Comparison of ENCODE assay signal across 1 cellular context in the genomic region with DNA sequence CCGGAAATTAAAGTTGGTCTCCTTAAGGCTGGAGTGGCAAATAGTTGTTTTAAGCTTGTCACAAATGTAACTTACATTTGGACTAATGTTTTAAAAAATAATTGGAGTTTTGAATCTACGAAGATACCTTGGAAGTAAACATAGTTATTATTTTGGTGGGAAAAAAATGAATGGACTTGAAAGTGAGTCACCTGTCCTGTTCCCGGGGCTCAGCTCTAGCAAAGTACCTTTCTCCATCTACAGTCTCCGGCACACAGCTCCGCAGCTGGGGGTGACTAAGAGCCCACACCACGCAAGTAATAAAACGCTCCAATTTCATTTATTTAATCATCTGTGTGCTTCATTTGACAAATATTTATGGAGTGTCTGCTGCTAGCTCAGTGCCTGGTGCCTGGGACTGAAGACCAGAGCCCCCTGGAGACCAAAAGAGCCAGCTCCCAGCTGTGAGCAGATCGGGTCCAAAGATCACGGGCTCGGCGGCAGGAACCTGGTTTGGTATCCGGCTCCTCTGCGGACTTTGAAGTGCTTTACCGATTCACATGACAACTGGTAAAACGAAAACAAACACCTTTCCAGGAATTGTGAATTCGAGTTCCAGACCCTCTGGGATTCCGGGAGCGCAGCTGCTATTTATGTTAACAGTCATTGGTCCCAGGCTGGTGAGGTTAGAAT.
TF ChIP-seq lines count a peak whose summit lies in the region.

No MANE protein-coding gene starts in this region.

TF ChIP-seq in HepG2, 621 proteins besides CTCF, POLR2A, EP300 and RAD21 (continued from another document and continues in another):
- TF ChIP-seq TOE1 (CRISPR knock-in tag; IDR thresholded peaks at IDR 0.05) (peak; percentile 70; the same call in 1 of the 2 replicates), TAF1 (CRISPR knock-in tag; IDR thresholded peaks at IDR 0.05) (no peak), SAP130 (CRISPR knock-in tag; IDR thresholded peaks at IDR 0.05; ENCODE audit: low read depth) (peak; percentile 94), ZMYM4 (CRISPR knock-in tag; IDR thresholded peaks at IDR 0.05) (peak; percentile 59), NCOR1 (IDR thresholded peaks at IDR 0.05; ENCODE audit: borderline replicate concordance, low read length) (peak; percentile 99), MEIS2 (CRISPR knock-in tag; IDR thresholded peaks at IDR 0.05) (peak; percentile 67; the same call in 1 of the 2 replicates), ZNF430 (CRISPR knock-in tag; IDR thresholded peaks at IDR 0.05) (0 out of 2 replicates have a peak, but pooled peaks have one; percentile 23), MAFK (conservative IDR thresholded peaks at IDR 0.05 in 1 of 2, IDR thresholded peaks at IDR 0.05 in 1 of 2; ENCODE audit: low read length in 2 of 2) (no peak), ZNF839 (CRISPR knock-in tag; IDR thresholded peaks at IDR 0.05; ENCODE audit: borderline replicate concordance) (no peak), FIP1L1 (IDR thresholded peaks at IDR 0.05; ENCODE audit: borderline replicate concordance, insufficient read depth, low read depth, low read length) (no peak), STAG1 (CRISPR knock-in tag; IDR thresholded peaks at IDR 0.05) (peak; percentile 67), ZSCAN29 (CRISPR knock-in tag; conservative IDR thresholded peaks at IDR 0.05) (peak; percentile 91), ZNF652 (CRISPR knock-in tag; IDR thresholded peaks at IDR 0.05; ENCODE audit: borderline replicate concordance, low read depth) (peak; percentile 60; the same call in 1 of the 2 replicates), GATAD1 (CRISPR knock-in tag; IDR thresholded peaks at IDR 0.05) (peak; percentile 35; the same call in 1 of the 2 replicates), KDM1A (CRISPR knock-in tag; IDR thresholded peaks at IDR 0.05) (0 out of 2 replicates have a peak, but pooled peaks have one; percentile 24), ZNF777 (CRISPR knock-in tag; IDR thresholded peaks at IDR 0.05) (peak; percentile 65), CAMTA2 (CRISPR knock-in tag; IDR thresholded peaks at IDR 0.05; ENCODE audit: borderline replicate concordance) (no peak), ZNF292 (CRISPR knock-in tag; IDR thresholded peaks at IDR 0.05; ENCODE audit: borderline replicate concordance, low read depth) (no peak), SIN3B (IDR thresholded peaks at IDR 0.05; ENCODE audit: low read length) (0 out of 2 replicates have a peak, but pooled peaks have one; percentile 22), NR2C2 (CRISPR knock-in tag; IDR thresholded peaks at IDR 0.05; ENCODE audit: borderline replicate concordance) (peak; percentile 36; the same call in 1 of the 2 replicates), PCBP1 (IDR thresholded peaks at IDR 0.05; ENCODE audit: borderline replicate concordance, low read depth, low read length) (no peak), KDM5A (IDR thresholded peaks at IDR 0.05; ENCODE audit: borderline replicate concordance, low read length) (0 out of 2 replicates have a peak, but pooled peaks have one; percentile 17), ZNF614 (CRISPR knock-in tag; IDR thresholded peaks at IDR 0.05; ENCODE audit: borderline replicate concordance) (peak; percentile 81; the same call in 1 of the 2 replicates), ZNF607 (CRISPR knock-in tag; IDR thresholded peaks at IDR 0.05; ENCODE audit: borderline replicate concordance) (no peak), PHF20 (CRISPR knock-in tag; IDR thresholded peaks at IDR 0.05) (peak; percentile 56), SCMH1 (CRISPR knock-in tag; IDR thresholded peaks at IDR 0.05; ENCODE audit: borderline replicate concordance) (no peak), ATF1 (CRISPR knock-in tag; IDR thresholded peaks at IDR 0.05) (peak; percentile 49; the same call in 1 of the 2 replicates), SMAD9 (CRISPR knock-in tag; IDR thresholded peaks at IDR 0.05) (no peak), POLR2AphosphoS2 (IDR thresholded peaks at IDR 0.05; ENCODE audit: low read depth, low read length) (no peak), ZKSCAN8 (CRISPR knock-in tag; IDR thresholded peaks at IDR 0.05; ENCODE audit: borderline replicate concordance) (peak; percentile 68; the same call in 1 of the 2 replicates), ERF (CRISPR knock-in tag; IDR thresholded peaks at IDR 0.05) (peak; percentile 79), HDAC2 (CRISPR knock-in tag; IDR thresholded peaks at IDR 0.05) (peak; percentile 81), FOXM1 (CRISPR knock-in tag; IDR thresholded peaks at IDR 0.05) (no peak)
- TF ChIP-seq, protein P1, sequence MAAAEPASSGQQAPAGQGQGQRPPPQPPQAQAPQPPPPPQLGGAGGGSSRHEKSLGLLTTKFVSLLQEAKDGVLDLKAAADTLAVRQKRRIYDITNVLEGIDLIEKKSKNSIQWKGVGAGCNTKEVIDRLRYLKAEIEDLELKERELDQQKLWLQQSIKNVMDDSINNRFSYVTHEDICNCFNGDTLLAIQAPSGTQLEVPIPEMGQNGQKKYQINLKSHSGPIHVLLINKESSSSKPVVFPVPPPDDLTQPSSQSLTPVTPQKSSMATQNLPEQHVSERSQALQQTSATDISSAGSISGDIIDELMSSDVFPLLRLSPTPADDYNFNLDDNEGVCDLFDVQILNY (CRISPR knock-in tag; conservative IDR thresholded peaks at IDR 0.05), result no peak
- TF ChIP-seq, protein P2, sequence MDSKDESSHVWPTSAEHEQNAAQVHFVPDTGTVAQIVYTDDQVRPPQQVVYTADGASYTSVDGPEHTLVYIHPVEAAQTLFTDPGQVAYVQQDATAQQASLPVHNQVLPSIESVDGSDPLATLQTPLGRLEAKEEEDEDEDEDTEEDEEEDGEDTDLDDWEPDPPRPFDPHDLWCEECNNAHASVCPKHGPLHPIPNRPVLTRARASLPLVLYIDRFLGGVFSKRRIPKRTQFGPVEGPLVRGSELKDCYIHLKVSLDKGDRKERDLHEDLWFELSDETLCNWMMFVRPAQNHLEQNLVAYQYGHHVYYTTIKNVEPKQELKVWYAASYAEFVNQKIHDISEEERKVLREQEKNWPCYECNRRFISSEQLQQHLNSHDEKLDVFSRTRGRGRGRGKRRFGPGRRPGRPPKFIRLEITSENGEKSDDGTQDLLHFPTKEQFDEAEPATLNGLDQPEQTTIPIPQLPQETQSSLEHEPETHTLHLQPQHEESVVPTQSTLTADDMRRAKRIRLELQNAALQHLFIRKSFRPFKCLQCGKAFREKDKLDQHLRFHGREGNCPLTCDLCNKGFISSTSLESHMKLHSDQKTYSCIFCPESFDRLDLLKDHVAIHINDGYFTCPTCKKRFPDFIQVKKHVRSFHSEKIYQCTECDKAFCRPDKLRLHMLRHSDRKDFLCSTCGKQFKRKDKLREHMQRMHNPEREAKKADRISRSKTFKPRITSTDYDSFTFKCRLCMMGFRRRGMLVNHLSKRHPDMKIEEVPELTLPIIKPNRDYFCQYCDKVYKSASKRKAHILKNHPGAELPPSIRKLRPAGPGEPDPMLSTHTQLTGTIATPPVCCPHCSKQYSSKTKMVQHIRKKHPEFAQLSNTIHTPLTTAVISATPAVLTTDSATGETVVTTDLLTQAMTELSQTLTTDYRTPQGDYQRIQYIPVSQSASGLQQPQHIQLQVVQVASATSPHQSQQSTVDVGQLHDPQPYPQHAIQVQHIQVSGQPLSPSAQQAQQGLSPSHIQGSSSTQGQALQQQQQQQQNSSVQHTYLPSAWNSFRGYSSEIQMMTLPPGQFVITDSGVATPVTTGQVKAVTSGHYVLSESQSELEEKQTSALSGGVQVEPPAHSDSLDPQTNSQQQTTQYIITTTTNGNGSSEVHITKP (CRISPR knock-in tag; IDR thresholded peaks at IDR 0.05; ENCODE audit: low read depth), result 0 out of 2 replicates have a peak, but pooled peaks have one; percentile 33
- TF ChIP-seq, protein P3, sequence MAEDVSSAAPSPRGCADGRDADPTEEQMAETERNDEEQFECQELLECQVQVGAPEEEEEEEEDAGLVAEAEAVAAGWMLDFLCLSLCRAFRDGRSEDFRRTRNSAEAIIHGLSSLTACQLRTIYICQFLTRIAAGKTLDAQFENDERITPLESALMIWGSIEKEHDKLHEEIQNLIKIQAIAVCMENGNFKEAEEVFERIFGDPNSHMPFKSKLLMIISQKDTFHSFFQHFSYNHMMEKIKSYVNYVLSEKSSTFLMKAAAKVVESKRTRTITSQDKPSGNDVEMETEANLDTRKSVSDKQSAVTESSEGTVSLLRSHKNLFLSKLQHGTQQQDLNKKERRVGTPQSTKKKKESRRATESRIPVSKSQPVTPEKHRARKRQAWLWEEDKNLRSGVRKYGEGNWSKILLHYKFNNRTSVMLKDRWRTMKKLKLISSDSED (CRISPR knock-in tag; IDR thresholded peaks at IDR 0.05), result no peak
- TF ChIP-seq, protein P4, sequence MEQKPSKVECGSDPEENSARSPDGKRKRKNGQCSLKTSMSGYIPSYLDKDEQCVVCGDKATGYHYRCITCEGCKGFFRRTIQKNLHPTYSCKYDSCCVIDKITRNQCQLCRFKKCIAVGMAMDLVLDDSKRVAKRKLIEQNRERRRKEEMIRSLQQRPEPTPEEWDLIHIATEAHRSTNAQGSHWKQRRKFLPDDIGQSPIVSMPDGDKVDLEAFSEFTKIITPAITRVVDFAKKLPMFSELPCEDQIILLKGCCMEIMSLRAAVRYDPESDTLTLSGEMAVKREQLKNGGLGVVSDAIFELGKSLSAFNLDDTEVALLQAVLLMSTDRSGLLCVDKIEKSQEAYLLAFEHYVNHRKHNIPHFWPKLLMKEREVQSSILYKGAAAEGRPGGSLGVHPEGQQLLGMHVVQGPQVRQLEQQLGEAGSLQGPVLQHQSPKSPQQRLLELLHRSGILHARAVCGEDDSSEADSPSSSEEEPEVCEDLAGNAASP (CRISPR knock-in tag; IDR thresholded peaks at IDR 0.05; ENCODE audit: borderline replicate concordance), result peak; percentile 61; the same call in 1 of the 2 replicates
- TF ChIP-seq, protein P5, sequence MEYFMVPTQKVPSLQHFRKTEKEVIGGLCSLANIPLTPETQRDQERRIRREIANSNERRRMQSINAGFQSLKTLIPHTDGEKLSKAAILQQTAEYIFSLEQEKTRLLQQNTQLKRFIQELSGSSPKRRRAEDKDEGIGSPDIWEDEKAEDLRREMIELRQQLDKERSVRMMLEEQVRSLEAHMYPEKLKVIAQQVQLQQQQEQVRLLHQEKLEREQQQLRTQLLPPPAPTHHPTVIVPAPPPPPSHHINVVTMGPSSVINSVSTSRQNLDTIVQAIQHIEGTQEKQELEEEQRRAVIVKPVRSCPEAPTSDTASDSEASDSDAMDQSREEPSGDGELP (IDR thresholded peaks at IDR 0.05; ENCODE audit: borderline replicate concordance, low read depth), result peak; percentile 98
- TF ChIP-seq, protein P6, sequence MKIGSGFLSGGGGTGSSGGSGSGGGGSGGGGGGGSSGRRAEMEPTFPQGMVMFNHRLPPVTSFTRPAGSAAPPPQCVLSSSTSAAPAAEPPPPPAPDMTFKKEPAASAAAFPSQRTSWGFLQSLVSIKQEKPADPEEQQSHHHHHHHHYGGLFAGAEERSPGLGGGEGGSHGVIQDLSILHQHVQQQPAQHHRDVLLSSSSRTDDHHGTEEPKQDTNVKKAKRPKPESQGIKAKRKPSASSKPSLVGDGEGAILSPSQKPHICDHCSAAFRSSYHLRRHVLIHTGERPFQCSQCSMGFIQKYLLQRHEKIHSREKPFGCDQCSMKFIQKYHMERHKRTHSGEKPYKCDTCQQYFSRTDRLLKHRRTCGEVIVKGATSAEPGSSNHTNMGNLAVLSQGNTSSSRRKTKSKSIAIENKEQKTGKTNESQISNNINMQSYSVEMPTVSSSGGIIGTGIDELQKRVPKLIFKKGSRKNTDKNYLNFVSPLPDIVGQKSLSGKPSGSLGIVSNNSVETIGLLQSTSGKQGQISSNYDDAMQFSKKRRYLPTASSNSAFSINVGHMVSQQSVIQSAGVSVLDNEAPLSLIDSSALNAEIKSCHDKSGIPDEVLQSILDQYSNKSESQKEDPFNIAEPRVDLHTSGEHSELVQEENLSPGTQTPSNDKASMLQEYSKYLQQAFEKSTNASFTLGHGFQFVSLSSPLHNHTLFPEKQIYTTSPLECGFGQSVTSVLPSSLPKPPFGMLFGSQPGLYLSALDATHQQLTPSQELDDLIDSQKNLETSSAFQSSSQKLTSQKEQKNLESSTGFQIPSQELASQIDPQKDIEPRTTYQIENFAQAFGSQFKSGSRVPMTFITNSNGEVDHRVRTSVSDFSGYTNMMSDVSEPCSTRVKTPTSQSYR (CRISPR knock-in tag; IDR thresholded peaks at IDR 0.05; ENCODE audit: borderline replicate concordance), result peak; percentile 68; the same call in 1 of the 2 replicates
- TF ChIP-seq, protein P7, sequence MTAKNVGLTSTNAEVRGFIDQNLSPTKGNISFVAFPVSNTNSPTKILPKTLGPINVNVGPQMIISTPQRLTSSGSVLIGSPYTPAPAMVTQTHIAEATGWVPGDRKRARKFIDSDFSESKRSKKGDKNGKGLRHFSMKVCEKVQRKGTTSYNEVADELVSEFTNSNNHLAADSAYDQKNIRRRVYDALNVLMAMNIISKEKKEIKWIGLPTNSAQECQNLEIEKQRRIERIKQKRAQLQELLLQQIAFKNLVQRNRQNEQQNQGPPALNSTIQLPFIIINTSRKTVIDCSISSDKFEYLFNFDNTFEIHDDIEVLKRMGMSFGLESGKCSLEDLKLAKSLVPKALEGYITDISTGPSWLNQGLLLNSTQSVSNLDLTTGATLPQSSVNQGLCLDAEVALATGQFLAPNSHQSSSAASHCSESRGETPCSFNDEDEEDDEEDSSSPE (CRISPR knock-in tag; IDR thresholded peaks at IDR 0.05), result peak; percentile 37; the same call in 1 of the 2 replicates
- TF ChIP-seq, protein P8, sequence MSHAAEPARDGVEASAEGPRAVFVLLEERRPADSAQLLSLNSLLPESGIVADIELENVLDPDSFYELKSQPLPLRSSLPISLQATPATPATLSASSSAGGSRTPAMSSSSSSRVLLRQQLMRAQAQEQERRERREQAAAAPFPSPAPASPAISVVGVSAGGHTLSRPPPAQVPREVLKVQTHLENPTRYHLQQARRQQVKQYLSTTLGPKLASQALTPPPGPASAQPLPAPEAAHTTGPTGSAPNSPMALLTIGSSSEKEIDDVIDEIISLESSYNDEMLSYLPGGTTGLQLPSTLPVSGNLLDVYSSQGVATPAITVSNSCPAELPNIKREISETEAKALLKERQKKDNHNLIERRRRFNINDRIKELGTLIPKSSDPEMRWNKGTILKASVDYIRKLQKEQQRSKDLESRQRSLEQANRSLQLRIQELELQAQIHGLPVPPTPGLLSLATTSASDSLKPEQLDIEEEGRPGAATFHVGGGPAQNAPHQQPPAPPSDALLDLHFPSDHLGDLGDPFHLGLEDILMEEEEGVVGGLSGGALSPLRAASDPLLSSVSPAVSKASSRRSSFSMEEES (CRISPR knock-in tag; IDR thresholded peaks at IDR 0.05), result peak; percentile 99
- TF ChIP-seq, protein P9, sequence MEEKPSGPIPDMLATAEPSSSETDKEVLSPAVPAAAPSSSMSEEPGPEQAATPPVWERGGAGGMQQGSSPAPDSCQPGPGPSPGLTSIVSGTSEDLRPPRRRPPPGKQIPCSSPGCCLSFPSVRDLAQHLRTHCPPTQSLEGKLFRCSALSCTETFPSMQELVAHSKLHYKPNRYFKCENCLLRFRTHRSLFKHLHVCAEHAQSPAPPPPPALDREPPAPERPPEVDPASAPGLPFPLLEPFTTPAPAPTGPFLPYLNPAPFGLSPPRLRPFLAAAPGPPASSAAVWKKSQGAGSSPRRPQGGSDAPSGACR (CRISPR knock-in tag; IDR thresholded peaks at IDR 0.05), result no peak
- TF ChIP-seq, protein P10, sequence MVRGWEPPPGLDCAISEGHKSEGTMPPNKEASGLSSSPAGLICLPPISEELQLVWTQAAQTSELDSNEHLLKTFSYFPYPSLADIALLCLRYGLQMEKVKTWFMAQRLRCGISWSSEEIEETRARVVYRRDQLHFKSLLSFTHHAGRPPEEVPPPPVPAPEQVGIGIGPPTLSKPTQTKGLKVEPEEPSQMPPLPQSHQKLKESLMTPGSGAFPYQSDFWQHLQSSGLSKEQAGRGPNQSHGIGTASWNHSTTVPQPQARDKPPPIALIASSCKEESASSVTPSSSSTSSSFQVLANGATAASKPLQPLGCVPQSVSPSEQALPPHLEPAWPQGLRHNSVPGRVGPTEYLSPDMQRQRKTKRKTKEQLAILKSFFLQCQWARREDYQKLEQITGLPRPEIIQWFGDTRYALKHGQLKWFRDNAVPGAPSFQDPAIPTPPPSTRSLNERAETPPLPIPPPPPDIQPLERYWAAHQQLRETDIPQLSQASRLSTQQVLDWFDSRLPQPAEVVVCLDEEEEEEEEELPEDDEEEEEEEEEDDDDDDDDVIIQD (CRISPR knock-in tag; IDR thresholded peaks at IDR 0.05; ENCODE audit: low read depth), result no peak; the same call in 1 of the 2 replicates
